Comparison of ENCODE assay signal across 8 cellular contexts in genomic region chr10:92572362-92573090, GRCh38. TPM values are rescaled to one million over a fixed set of nuclear protein-coding genes. Genes with fewer than 3 reads are reported as not detected.
DNase-seq lines count a peak whose midpoint lies in the region; ATAC-seq and TF ChIP-seq lines count a peak whose summit lies in the region.

No MANE protein-coding gene starts in this region.

- ATAC-seq in GM19328 (IDR thresholded peaks at IDR 0.05; ENCODE audit: unreplicated experiment) = no peak
- no peak for ATAC-seq in GM19351 (IDR thresholded peaks at IDR 0.05; ENCODE audit: unreplicated experiment)
- no peak for ATAC-seq in GM21529 (IDR thresholded peaks at IDR 0.05; ENCODE audit: unreplicated experiment)

- peaks cover 41% of the 10 kb centered on the region for H3K4me1 ChIP-seq in DOHH2 (ENCODE audit: control insufficient read depth, low read length)
- peaks cover 11% of the 10 kb centered on the region for H3K4me1 ChIP-seq in effector memory CD4-positive, alpha-beta T cell (ENCODE audit: control insufficient read depth, insufficient read depth, low read length, poor library complexity, severe bottlenecking)
- peaks cover 38% of the 10 kb centered on the region for H3K4me1 ChIP-seq in osteoblast (ENCODE audit: insufficient read depth, low read length)

- H3K4me2 ChIP-seq in DOHH2 (ENCODE audit: low read length) (peak overlapping the region; percentile 64), osteoblast (ENCODE audit: insufficient read depth, low read length) (peak overlapping the region; percentile 93)

- H3K27ac ChIP-seq in DOHH2 (ENCODE audit: low read depth, low read length) (no peak overlapping the region), osteoblast (ENCODE audit: low read depth, low read length) (peak overlapping the region; percentile 73)
- H3K27ac ChIP-seq in effector memory CD4-positive, alpha-beta T cell (ENCODE audit: insufficient read depth, low read length, poor library complexity, severe bottlenecking) = peak overlapping the region; percentile 83

- no peaks in the 10 kb centered on the region for H3K9me2 ChIP-seq in DOHH2 (replicated peaks; ENCODE audit: control insufficient read depth, low read length)

- H3K27me3 ChIP-seq in DOHH2 (ENCODE audit: control insufficient read depth, low read length) (no peaks in the 10 kb centered on the region), osteoblast (ENCODE audit: insufficient read depth, low read length) (no peaks in the 10 kb centered on the region)
- no peaks in the 10 kb centered on the region for H3K27me3 ChIP-seq in effector memory CD4-positive, alpha-beta T cell (replicated peaks; ENCODE audit: control insufficient read depth, insufficient read depth, low read length, poor library complexity, severe bottlenecking)

- peak overlapping the region; percentile 99 for H3K4me3 ChIP-seq in DOHH2 (ENCODE audit: low read length)
- peak overlapping the region; percentile 100 for H3K4me3 ChIP-seq in effector memory CD4-positive, alpha-beta T cell (ENCODE audit: insufficient read depth, low read depth, low read length, poor library complexity, severe bottlenecking)
- peak overlapping the region; percentile 96 for H3K4me3 ChIP-seq in osteoblast (ENCODE audit: insufficient read depth, low read length)

- H3K9me3 ChIP-seq in DOHH2 (ENCODE audit: control insufficient read depth, insufficient read depth, low read length) = no peaks in the 10 kb centered on the region
- no peaks in the 10 kb centered on the region for H3K9me3 ChIP-seq in effector memory CD4-positive, alpha-beta T cell (ENCODE audit: control insufficient read depth, low read length)
- H3K9me3 ChIP-seq in osteoblast (ENCODE audit: low read depth, low read length) = no peaks in the 10 kb centered on the region

- peak overlapping the region; percentile 79 for H2AFZ ChIP-seq in osteoblast (ENCODE audit: low read length)

- H4K20me1 ChIP-seq in DOHH2 (ENCODE audit: control insufficient read depth, insufficient read depth, low read depth, low read length) (peaks cover 11% of the 10 kb centered on the region; the same call in 1 of the 2 replicates), osteoblast (ENCODE audit: insufficient read depth, low read length) (peaks cover 16% of the 10 kb centered on the region)

- H3K79me2 ChIP-seq in DOHH2 (ENCODE audit: control insufficient read depth, low read length) = peaks cover 61% of the 10 kb centered on the region
- H3K79me2 ChIP-seq in osteoblast (ENCODE audit: insufficient read depth, low read length) = peaks cover 49% of the 10 kb centered on the region

- peaks cover 31% of the 10 kb centered on the region for H3K36me3 ChIP-seq in DOHH2 (ENCODE audit: control insufficient read depth, low read length)
- H3K36me3 ChIP-seq in effector memory CD4-positive, alpha-beta T cell (ENCODE audit: control insufficient read depth, insufficient read depth, low read length) = no peaks in the 10 kb centered on the region
- no peaks in the 10 kb centered on the region for H3K36me3 ChIP-seq in osteoblast (ENCODE audit: insufficient read depth, low read length)

- DNase-seq in NAMALWA (ENCODE audit: low spot score) (peak; percentile 38), osteoblast (ENCODE audit: insufficient read length, low spot score, missing footprints) (no peak), cerebellar nuclear complex (lab: John Stamatoyannopoulos, UW) (no peak)
- DNase-seq in effector memory CD4-positive, alpha-beta T cell = no peak

- TF ChIP-seq CTCF in DOHH2 (IDR thresholded peaks at IDR 0.05; ENCODE audit: low read depth, low read length, poor library complexity, severe bottlenecking) (no peak), osteoblast (IDR thresholded peaks at IDR 0.05; ENCODE audit: extremely low read depth, low read depth, low read length) (no peak)

- H3F3A ChIP-seq in DOHH2 (ENCODE audit: control insufficient read depth, insufficient read depth) = no peaks in the 10 kb centered on the region

RNA-seq across cellular contexts. Expression of gene IDE, which starts 1.4 kb away (rescaled TPM):
- 36.9 and 42.4 TPM in 2 replicates for total RNA-seq in osteoblast

RNA-seq across cellular contexts. Expression of gene KIF11, which starts 20.4 kb away (rescaled TPM):
- 4.0 and 5.3 TPM in 2 replicates for total RNA-seq in osteoblast
